Comparison of ENCODE assay signal across 16 cellular contexts in the genomic region with DNA sequence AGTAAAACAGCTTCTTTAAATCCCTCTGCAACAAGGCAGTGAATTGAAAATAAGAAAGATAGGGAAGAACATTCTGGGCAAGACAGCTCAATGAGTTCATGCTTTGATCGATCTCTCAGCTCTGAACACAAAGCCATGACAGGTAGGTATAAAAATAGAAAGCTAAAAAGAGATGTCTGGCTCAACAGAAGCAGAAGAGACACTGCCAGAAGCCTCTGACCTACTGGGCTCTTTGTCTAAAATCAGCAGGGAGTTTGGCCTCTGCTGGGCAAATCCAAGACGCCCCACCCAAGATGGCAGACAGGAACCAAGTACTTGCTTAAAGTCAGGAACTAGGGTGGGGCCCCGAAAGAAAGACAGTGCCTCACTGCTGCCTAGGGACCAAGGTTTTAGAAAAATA. TPM values are rescaled to one million over a fixed set of nuclear protein-coding genes. Genes with fewer than 3 reads are reported as not detected.
"Had no signal": no experiment of that assay in that cellular context is flagged by ENCODE, and none has a peak within 500 bp of the region (broad histone marks: within the 10 kb centered on the region; RNA-seq: fewer than 3 reads in every experiment).

No MANE protein-coding gene starts in this region.

RNA-seq across cellular contexts. Expression of a gene that starts 43.6 kb away (rescaled TPM):
- total RNA-seq: hepatocyte; kidney epithelial cell; left cardiac atrium; left colon; left lobe of liver; left ventricle myocardium inferior; liver; lung microvascular endothelial cell; mammary epithelial cell; mesenteric fat pad; mesothelial cell of epicardium; mononuclear cell; mucosa of descending colon; mucosa of gallbladder; myocyte; naive thymus-derived CD4-positive, alpha-beta T cell had no signal

RNA-seq across cellular contexts. Expression of a gene that starts 44.7 kb away (rescaled TPM):
- total RNA-seq: kidney epithelial cell had no signal
